25 cellular contexts compared by ENCODE assay signal in the genomic region with DNA sequence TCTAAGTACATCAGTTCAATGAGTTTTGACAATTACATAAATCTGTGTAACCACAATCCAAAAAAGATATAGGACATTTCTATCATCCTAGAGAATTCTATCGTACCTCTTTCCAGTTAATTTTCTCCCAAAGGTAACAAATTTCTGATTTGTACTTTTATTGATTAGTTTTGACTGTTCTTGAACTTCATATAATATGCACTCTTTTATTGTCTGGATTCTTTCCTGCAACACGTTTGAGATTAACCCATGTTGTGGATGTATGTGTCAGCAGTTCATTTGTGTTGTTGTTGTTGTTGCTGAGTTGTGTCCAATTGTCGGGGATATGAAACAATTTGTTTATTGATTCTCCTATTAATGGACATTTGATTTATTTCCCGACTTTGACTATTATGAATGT.
"Had no signal": no experiment of that assay in that cellular context is flagged by ENCODE, and none has a peak within 500 bp of the region (broad histone marks: within the 10 kb centered on the region; RNA-seq: fewer than 3 reads in every experiment).

No MANE protein-coding gene starts in this region.

- H3K4me3 Mint-ChIP-seq: dendritic cell treated with granulocyte-macrophage colony-stimulating factor and Interleukin-4, amounts not matched to agents 40 ng/mL and 50 ng/mL, for 4 days; effector memory CD8-positive, alpha-beta T cell; endodermal cell had no signal

- H3K4me1 Mint-ChIP-seq: endodermal cell had no signal

- H3K4me3 ChIP-seq: colonic mucosa, coronary artery, dorsolateral prefrontal cortex, esophagus muscularis mucosa, esophagus squamous epithelium, gastrocnemius medialis, gastroesophageal sphincter, heart left ventricle, heart right ventricle had no signal

- DNase-seq: colonic mucosa; cortex of kidney; dermis blood vessel endothelial cell; dorsolateral prefrontal cortex; effector CD4-positive, alpha-beta T cell; effector CD8-positive, alpha-beta T cell; effector memory CD4-positive, alpha-beta T cell; effector memory CD8-positive, alpha-beta T cell; endodermal cell; erythroblast; esophagus squamous epithelium; foreskin fibroblast; foreskin keratinocyte; foreskin melanocyte; gastrocnemius medialis; glutamatergic neuron; head of caudate nucleus; heart left ventricle; heart right ventricle had no signal

- H3K27ac ChIP-seq: colonic mucosa, coronary artery, dorsolateral prefrontal cortex, epithelial cell of prostate, esophagus muscularis mucosa, esophagus squamous epithelium, foreskin keratinocyte, gastrocnemius medialis, gastroesophageal sphincter, heart left ventricle, heart right ventricle had no signal

- H3K27ac Mint-ChIP-seq: dendritic cell treated with granulocyte-macrophage colony-stimulating factor and Interleukin-4, amounts not matched to agents 40 ng/mL and 50 ng/mL, for 4 days; effector memory CD8-positive, alpha-beta T cell; endodermal cell had no signal

- H3K4me1 ChIP-seq: colonic mucosa, esophagus muscularis mucosa, esophagus squamous epithelium, gastrocnemius medialis, gastroesophageal sphincter, heart left ventricle, heart right ventricle had no signal

- H3K9me3 ChIP-seq: colonic mucosa, esophagus muscularis mucosa, esophagus squamous epithelium, gastrocnemius medialis, gastroesophageal sphincter, heart left ventricle had no signal

- ATAC-seq: effector memory CD8-positive, alpha-beta T cell; esophagus mucosa; foreskin keratinocyte; gastrocnemius medialis; gastroesophageal sphincter; heart left ventricle; heart right ventricle had no signal

- H3K9me3 Mint-ChIP-seq: dendritic cell treated with granulocyte-macrophage colony-stimulating factor and Interleukin-4, amounts not matched to agents 40 ng/mL and 50 ng/mL, for 4 days; endodermal cell had no signal

- H3K27me3 ChIP-seq: colonic mucosa, foreskin keratinocyte, gastrocnemius medialis had no signal

- H3K36me3 ChIP-seq: colonic mucosa, esophagus muscularis mucosa, esophagus squamous epithelium, gastrocnemius medialis, gastroesophageal sphincter, heart left ventricle, heart right ventricle had no signal

- H3K27me3 Mint-ChIP-seq: dendritic cell treated with granulocyte-macrophage colony-stimulating factor and Interleukin-4, amounts not matched to agents 40 ng/mL and 50 ng/mL, for 4 days had no signal
